Comparison of ENCODE assay signal across 19 cellular contexts in the genomic region with DNA sequence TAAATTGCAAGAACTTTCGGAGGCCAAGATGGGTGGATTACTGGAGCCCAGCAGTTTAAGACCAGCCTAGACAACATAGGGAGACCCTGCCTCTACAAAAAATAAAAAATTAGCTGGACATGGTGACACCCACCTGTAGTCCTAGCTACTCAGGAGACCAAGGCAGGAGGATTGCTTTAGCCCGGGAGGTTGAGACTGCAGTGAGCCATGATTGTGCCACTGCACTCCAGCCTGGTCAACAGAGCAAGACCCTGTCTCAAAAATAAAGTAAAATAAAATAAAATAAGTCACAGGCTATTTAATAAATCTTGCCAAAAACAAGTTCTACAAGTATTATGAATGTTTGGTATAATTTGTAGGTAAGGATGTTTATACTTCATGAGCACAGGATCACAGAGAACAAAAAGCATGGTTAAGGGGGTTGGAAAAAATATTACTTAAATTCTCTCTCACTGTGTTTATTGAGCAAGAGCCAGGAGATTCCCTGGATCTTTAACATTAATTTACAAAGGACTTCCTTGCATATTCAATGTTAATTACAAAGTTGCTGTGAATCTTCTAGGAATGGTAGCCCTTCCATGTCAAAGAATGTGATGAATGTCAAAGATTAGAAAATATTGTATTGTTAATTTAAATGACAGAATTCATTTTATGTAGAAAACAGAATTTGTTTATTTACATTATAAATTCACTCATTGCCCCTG.
"Had no signal": no experiment of that assay in that cellular context is flagged by ENCODE, and none has a peak within 500 bp of the region (broad histone marks: within the 10 kb centered on the region; RNA-seq: fewer than 3 reads in every experiment).

No MANE protein-coding gene starts in this region.

- H3K4me3 Mint-ChIP-seq: natural killer cell treated with Interleukin-12 subunit alpha and Interleukin-12 subunit beta and Interleukin-15 and Interleukin-18, amount 100 ng/mL, for 72 hours; neural crest cell; stimulated activated naive CD8-positive, alpha-beta T cell treated with anti-CD3 and anti-CD28 coated beads, Interleukin-15, amount 100 ng/mL, for 72 hours had no signal

- H3K9me3 Mint-ChIP-seq: natural killer cell treated with Interleukin-12 subunit alpha and Interleukin-12 subunit beta and Interleukin-15 and Interleukin-18, amount 100 ng/mL, for 72 hours; neural crest cell had no signal

- DNase-seq: dorsolateral prefrontal cortex; effector CD4-positive, alpha-beta T cell; left cardiac atrium; left lung; stimulated activated CD4-positive, alpha-beta T cell treated with anti-CD3 and anti-CD28 coated beads, Interleukin-12 subunit alpha, Interleukin-12 subunit beta, amount 100 ng/mL, for 4 hours; stimulated activated CD4-positive, alpha-beta T cell treated with anti-CD3 and anti-CD28 coated beads, Interleukin-1b, Interleukin-23, amount 100 ng/mL, for 48 hours; stimulated activated CD4-positive, alpha-beta T cell treated with anti-CD3 and anti-CD28 coated beads, Interleukin-4, amount 100 ng/mL, for 1 hour; stimulated activated CD8-positive, alpha-beta memory T cell treated with anti-CD3 and anti-CD28 coated beads, Interleukin-4, amount 100 ng/mL, for 48 hours; stimulated activated naive CD4-positive, alpha-beta T cell; stimulated activated naive CD8-positive, alpha-beta T cell treated with anti-CD3 and anti-CD28 coated beads, Interleukin-15, amount 100 ng/mL, for 72 hours; transverse colon had no signal

- H3K9ac ChIP-seq: parathyroid adenoma had no signal

- H2AFZ ChIP-seq: parathyroid adenoma had no signal

- H3K27me3 ChIP-seq: dorsolateral prefrontal cortex, left lung, right atrium auricular region, suprapubic skin, transverse colon had no signal

- H3K27me3 Mint-ChIP-seq: natural killer cell treated with Interleukin-12 subunit alpha and Interleukin-12 subunit beta and Interleukin-15 and Interleukin-18, amount 100 ng/mL, for 72 hours; stimulated activated naive CD8-positive, alpha-beta T cell treated with anti-CD3 and anti-CD28 coated beads, Interleukin-15, amount 100 ng/mL, for 72 hours had no signal

- H3K4me2 ChIP-seq: smooth muscle cell had no signal

- H3K79me2 ChIP-seq: parathyroid adenoma had no signal

- H3K4me3 ChIP-seq: dorsolateral prefrontal cortex, left lung, prostate gland, right atrium auricular region, smooth muscle cell, suprapubic skin, transverse colon had no signal

- H3K27ac ChIP-seq: dorsolateral prefrontal cortex, parathyroid adenoma, prostate gland, right atrium auricular region, suprapubic skin, transverse colon had no signal

- H3K4me1 ChIP-seq: parathyroid adenoma, prostate gland, right atrium auricular region, suprapubic skin, transverse colon had no signal

- H3K9me3 ChIP-seq: left lung, prostate gland, right atrium auricular region, suprapubic skin, transverse colon had no signal

- ATAC-seq: left cardiac atrium; left lung; natural killer cell treated with Interleukin-12 subunit alpha and Interleukin-12 subunit beta and Interleukin-15 and Interleukin-18, amount 100 ng/mL, for 72 hours; sciatic nerve; stimulated activated naive CD8-positive, alpha-beta T cell treated with anti-CD3 and anti-CD28 coated beads, Interleukin-15, amount 100 ng/mL, for 72 hours had no signal

- H3K36me3 ChIP-seq: left lung, prostate gland, right atrium auricular region, suprapubic skin, transverse colon had no signal

- H3K36me3 Mint-ChIP-seq: natural killer cell treated with Interleukin-12 subunit alpha and Interleukin-12 subunit beta and Interleukin-15 and Interleukin-18, amount 100 ng/mL, for 72 hours had no signal

- H3K27ac Mint-ChIP-seq: natural killer cell treated with Interleukin-12 subunit alpha and Interleukin-12 subunit beta and Interleukin-15 and Interleukin-18, amount 100 ng/mL, for 72 hours had no signal
